In genomic region chr15:61196711-61197110, GRCh38 we compare ENCODE assay signal across 16 cellular contexts.
"Had no signal": no experiment of that assay in that cellular context is flagged by ENCODE, and none has a peak within 500 bp of the region (broad histone marks: within the 10 kb centered on the region; RNA-seq: fewer than 3 reads in every experiment).

No MANE protein-coding gene starts in this region.

- ATAC-seq: heart left ventricle; pancreas; right lobe of liver; stimulated activated naive B cell treated with anti-CD40 and anti-IgM and Interleukin-4, amounts not matched to agents 10 μg/mL and 1 μg/mL and 100 μg/mL, for 72 hours; stimulated activated naive CD8-positive, alpha-beta T cell treated with anti-CD3 and anti-CD28 coated beads, Interleukin-15, amount 100 ng/mL, for 72 hours had no signal

- DNase-seq: erythroblast; foreskin melanocyte; heart left ventricle; kidney glomerular epithelial cell; naive B cell; occipital lobe; pancreas; right lobe of liver; stimulated activated CD4-positive, alpha-beta T cell treated with anti-CD3 and anti-CD28 coated beads, Interleukin-2, amount 100 ng/mL, for 24 hours; stimulated activated CD4-positive, alpha-beta T cell treated with anti-CD3 and anti-CD28 coated beads, Interleukin-4, amount 100 ng/mL, for 4 hours; stimulated activated naive B cell treated with anti-CD40 and anti-IgM and Interleukin-4, amounts not matched to agents 10 μg/mL and 1 μg/mL and 100 μg/mL, for 72 hours; stimulated activated naive CD8-positive, alpha-beta T cell treated with anti-CD3 and anti-CD28 coated beads, Interleukin-15, amount 100 ng/mL, for 72 hours; transverse colon had no signal

- H3K4me3 ChIP-seq: heart left ventricle, pancreas, right lobe of liver, thoracic aorta, transverse colon had no signal

- FAIRE-seq: endothelial cell of umbilical vein, islet of Langerhans, pancreas had no signal

- H3K27ac ChIP-seq: heart left ventricle, pancreas, right lobe of liver, thoracic aorta, transverse colon had no signal

- H3K4me1 ChIP-seq: pancreas, right lobe of liver, transverse colon had no signal

- H3K9me3 ChIP-seq: heart left ventricle, pancreas, right lobe of liver, thoracic aorta, transverse colon had no signal

- H3K36me3 ChIP-seq: heart left ventricle, pancreas, right lobe of liver, thoracic aorta, transverse colon had no signal

- H3K27me3 ChIP-seq: heart left ventricle, pancreas, right lobe of liver, transverse colon had no signal
